ENCODE assay signal across 22 cellular contexts in the genomic region with DNA sequence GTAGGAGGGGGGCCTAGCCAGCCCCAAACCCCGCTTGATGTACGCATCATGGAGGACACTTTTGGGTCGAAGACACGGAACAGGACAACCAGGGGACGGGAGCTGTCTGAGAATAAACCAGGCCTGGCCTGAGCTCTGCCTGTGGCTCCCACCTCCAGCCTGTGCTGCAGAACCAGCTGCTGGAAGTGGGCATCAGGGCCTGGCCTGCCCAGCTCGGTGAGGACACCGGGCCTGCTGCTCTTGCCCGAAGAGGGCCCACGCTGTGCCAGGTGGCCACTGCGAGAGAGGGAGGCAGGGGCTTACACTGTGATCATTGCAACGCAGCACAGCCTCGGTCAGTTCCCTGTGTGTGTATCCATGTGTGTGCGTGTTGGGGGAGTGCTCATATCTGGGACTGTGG.
"Had no signal": no experiment of that assay in that cellular context is flagged by ENCODE, and none has a peak within 500 bp of the region (broad histone marks: within the 10 kb centered on the region; RNA-seq: fewer than 3 reads in every experiment).

No MANE protein-coding gene starts in this region.

- H3K9me3 Mint-ChIP-seq: endodermal cell, nephron had no signal

- H3K27me3 ChIP-seq: colonic mucosa, foreskin keratinocyte, left lung, sigmoid colon, stomach, transverse colon had no signal

- H3K4me3 Mint-ChIP-seq: endodermal cell, nephron had no signal

- H3K27ac ChIP-seq: colonic mucosa, foreskin keratinocyte, left lung, parathyroid adenoma, prostate gland, sigmoid colon, skin epidermis, stomach, thoracic aorta, transverse colon had no signal

- H3K4me1 ChIP-seq: foreskin keratinocyte, parathyroid adenoma, prostate gland had no signal

- H3K4me3 ChIP-seq: colonic mucosa, left lung, lung, prostate gland, sigmoid colon, skin epidermis, stomach, thoracic aorta, transverse colon had no signal

- DNase-seq: cerebellar nuclear complex; colonic mucosa; effector CD4-positive, alpha-beta T cell; endodermal cell; foreskin keratinocyte; head of caudate nucleus; hippocampal formation; mesenchymal stem cell; midbrain; occipital lobe; stimulated activated CD4-positive, alpha-beta T cell treated with anti-CD3 and anti-CD28 coated beads, Interleukin-12 subunit alpha, Interleukin-12 subunit beta, amount 100 ng/mL, for 4 hours; stimulated activated naive CD4-positive, alpha-beta T cell; stomach; transverse colon had no signal

- H3K27ac Mint-ChIP-seq: endodermal cell, nephron had no signal

- H3K9me3 ChIP-seq: colonic mucosa, left lung, prostate gland, sigmoid colon, stomach, thoracic aorta, transverse colon had no signal

- H3K36me3 ChIP-seq: colonic mucosa, prostate gland, thoracic aorta, transverse colon had no signal

- ATAC-seq: foreskin keratinocyte, left lung had no signal
